In genomic region chr5:39426136-39426535, GRCh38 we compare ENCODE assay signal across 1 cellular context.
TF ChIP-seq lines count a peak whose summit lies in the region.

No MANE protein-coding gene starts in this region.

TF ChIP-seq in SK-N-SH, 30 proteins besides CTCF, POLR2A, EP300 and RAD21 (continued from another document):
- no peak for TF ChIP-seq NRF1 (IDR thresholded peaks at IDR 0.05; ENCODE audit: low read depth, low read length)
- no peak for TF ChIP-seq MAX (IDR thresholded peaks at IDR 0.05; ENCODE audit: low read depth)
- TF ChIP-seq USF1 (IDR thresholded peaks at IDR 0.05; ENCODE audit: borderline replicate concordance, low read depth) = no peak
